25 cellular contexts compared by ENCODE assay signal in genomic region chrX:18683027-18683426, GRCh38. TPM values are rescaled to one million over a fixed set of nuclear protein-coding genes. Genes with fewer than 3 reads are reported as not detected.
"Had no signal": no experiment of that assay in that cellular context is flagged by ENCODE, and none has a peak within 500 bp of the region (broad histone marks: within the 10 kb centered on the region; RNA-seq: fewer than 3 reads in every experiment).

No MANE protein-coding gene starts in this region.

- H3K9me3 Mint-ChIP-seq: T-cell had no signal

- H3K36me3 Mint-ChIP-seq: T-cell had no signal

- H3K27ac ChIP-seq: KMS-11, RWPE1 had no signal

- ATAC-seq: HepG2, K562, T-cell had no signal

- H3K4me3 ChIP-seq: K562 had no signal

- H3K9me3 ChIP-seq: SK-N-SH had no signal

- H3K27ac Mint-ChIP-seq: T-cell had no signal

- H3K4me3 Mint-ChIP-seq: T-cell had no signal

- DNase-seq: IMR-90, Kasumi-1, MM.1S, NCI-H1092, NCI-H1105 treated with DMSO at 0.1 percent for 48 hours, NCI-H1417 treated with DMSO at 0.1 percent for 48 hours, NCI-H146, NCI-H1694 treated with DMSO at 0.1 percent for 48 hours, NCI-H1930, NCI-H2081, NCI-H2107, NCI-H2227 treated with DMSO at 0.1 percent for 48 hours, NCI-H524 treated with DMSO at 0.1 percent for 48 hours, NCI-H774, SHP77, SK-N-SH, SW 1271, T-cell had no signal

RNA-seq across cellular contexts. Expression of gene RS1, which starts 11.1 kb away (rescaled TPM):
- total RNA-seq: HepG2, HT1080, IMR-90, K562, M059J, NCI-H460, T-cell had no signal

RNA-seq across cellular contexts. Expression of gene PPEF1, which starts 24.4 kb away (rescaled TPM):
- total RNA-seq: HepG2, HT1080, IMR-90, K562, M059J had no signal
